ENCODE assay signal across 14 cellular contexts in genomic region chr12:106754331-106754730, GRCh38.
"Had no signal": no experiment of that assay in that cellular context is flagged by ENCODE, and none has a peak within 500 bp of the region (broad histone marks: within the 10 kb centered on the region; RNA-seq: fewer than 3 reads in every experiment).

No MANE protein-coding gene starts in this region.

- H3K36me3 ChIP-seq: gastrocnemius medialis, left lung, spleen, suprapubic skin had no signal

- DNase-seq: activated T-cell treated with anti-CD3 and anti-CD28 coated beads for 4 hours; gastrocnemius medialis; islet precursor cell; left lung; mucosa of descending colon; spleen; stimulated activated naive B cell treated with anti-CD40 and anti-IgM and Interleukin-4, amounts not matched to agents 10 μg/mL and 1 μg/mL and 100 μg/mL, for 72 hours had no signal

- H3K4me1 ChIP-seq: suprapubic skin had no signal

- H3K27ac ChIP-seq: epithelial cell of prostate, gastrocnemius medialis, left lung, spleen, suprapubic skin had no signal

- H3K4me3 ChIP-seq: gastrocnemius medialis, left lung, mucosa of descending colon, spleen, suprapubic skin had no signal

- H3K4me3 Mint-ChIP-seq: brain; natural killer cell treated with Interleukin-12 subunit alpha and Interleukin-12 subunit beta and Interleukin-15 and Interleukin-18, amount 100 ng/mL, for 72 hours; stimulated activated naive B cell treated with anti-CD40 and anti-IgM and Interleukin-4, amounts not matched to agents 10 μg/mL and 1 μg/mL and 100 μg/mL, for 72 hours; type B pancreatic cell had no signal

- H3K27me3 ChIP-seq: gastrocnemius medialis, left lung, spleen, suprapubic skin had no signal

- H3K27me3 Mint-ChIP-seq: central memory CD8-positive, alpha-beta T cell; natural killer cell treated with Interleukin-12 subunit alpha and Interleukin-12 subunit beta and Interleukin-15 and Interleukin-18, amount 100 ng/mL, for 72 hours; type B pancreatic cell had no signal

- H3K9me3 Mint-ChIP-seq: central memory CD8-positive, alpha-beta T cell; natural killer cell treated with Interleukin-12 subunit alpha and Interleukin-12 subunit beta and Interleukin-15 and Interleukin-18, amount 100 ng/mL, for 72 hours had no signal

- H3K9me3 ChIP-seq: gastrocnemius medialis, left lung, mucosa of descending colon, spleen, suprapubic skin had no signal

- ATAC-seq: gastrocnemius medialis, left lung, sciatic nerve had no signal

- H3K27ac Mint-ChIP-seq: type B pancreatic cell had no signal

- H3K36me3 Mint-ChIP-seq: natural killer cell treated with Interleukin-12 subunit alpha and Interleukin-12 subunit beta and Interleukin-15 and Interleukin-18, amount 100 ng/mL, for 72 hours; type B pancreatic cell had no signal
